In genomic region chr20:21209668-21210067, GRCh38 we compare ENCODE assay signal across 28 cellular contexts.
"Had no signal": no experiment of that assay in that cellular context is flagged by ENCODE, and none has a peak within 500 bp of the region (broad histone marks: within the 10 kb centered on the region; RNA-seq: fewer than 3 reads in every experiment).

No MANE protein-coding gene starts in this region.

- H3K9me3 ChIP-seq: MG63 had no signal

- H3K4me2 ChIP-seq: KMS-11 had no signal

- DNase-seq: Karpas-422, Kasumi-1, KG1, MG63, MM.1S, MV-4-11, NCI-H1048, NCI-H1092, NCI-H1092 treated with DMSO at 0.1 percent for 48 hours, NCI-H1105, NCI-H1417 treated with DMSO at 0.1 percent for 48 hours, NCI-H1694, NCI-H1694 treated with DMSO at 0.1 percent for 48 hours, NCI-H187, NCI-H187 treated with DMSO at 0.1 percent for 48 hours, NCI-H2029, NCI-H2029 treated with DMSO at 0.1 percent for 48 hours, NCI-H2081 treated with DMSO at 0.1 percent for 48 hours, NCI-H2107, NCI-H2171, NCI-H2227 treated with DMSO at 0.1 percent for 48 hours, NCI-H226, NCI-H345, NCI-H446, NCI-H446 treated with DMSO at 0.1 percent for 48 hours, NCI-H510A, NCI-H510A treated with DMSO at 0.1 percent for 48 hours had no signal

- H3K9ac ChIP-seq: KMS-11 had no signal

- H3K4me3 ChIP-seq: MG63 had no signal

- H3K36me3 ChIP-seq: MG63 had no signal

- H3K27me3 ChIP-seq: MG63 had no signal

- H3K27ac ChIP-seq: KMS-11 had no signal
